ENCODE assay signal across 11 cellular contexts in the genomic region with DNA sequence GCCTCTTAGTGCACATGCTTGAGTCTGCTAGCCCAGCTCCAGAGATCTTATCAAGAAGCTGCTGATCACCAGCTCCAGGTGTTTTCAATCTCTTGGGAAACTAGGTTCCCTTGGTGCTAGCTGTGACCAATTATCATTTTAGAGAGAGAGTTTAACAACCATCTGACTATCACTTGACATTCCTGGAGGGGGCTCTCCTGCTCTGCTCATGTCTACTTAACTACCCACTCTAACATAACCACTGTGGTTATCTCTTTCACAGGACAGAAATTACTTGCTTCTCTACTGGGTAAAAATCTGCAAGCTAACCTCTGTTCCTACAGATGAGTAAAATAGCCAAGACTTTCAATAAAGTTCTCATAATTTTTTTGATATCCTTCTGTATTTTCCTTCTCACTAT.
DNase-seq lines count a peak whose midpoint lies in the region; ATAC-seq and TF ChIP-seq lines count a peak whose summit lies in the region.
"Had no signal": no experiment of that assay in that cellular context is flagged by ENCODE, and none has a peak within 500 bp of the region (broad histone marks: within the 10 kb centered on the region; RNA-seq: fewer than 3 reads in every experiment).

No MANE protein-coding gene starts in this region.

- peaks cover 2% of the 10 kb centered on the region in 2 donors for H3K36me3 Mint-ChIP-seq in activated T-cell treated with anti-CD3 and anti-CD28 coated beads, Interleukin-2, amount 50 U/mL, for 72 hours (ENCODE audit: insufficient read depth in 2 of 2)
- no peaks in the 10 kb centered on the region for H3K36me3 Mint-ChIP-seq in naive thymus-derived CD4-positive, alpha-beta T cell

- no peak overlapping the region for H3K4me3 Mint-ChIP-seq in activated T-cell treated with anti-CD3 and anti-CD28 coated beads, Interleukin-2, amount 50 U/mL, for 72 hours
- H3K4me3 Mint-ChIP-seq in naive thymus-derived CD4-positive, alpha-beta T cell = no peak overlapping the region

- H3K27ac ChIP-seq in RWPE2 (ENCODE audit: poor library complexity, severe bottlenecking) (no peak overlapping the region), stomach (no peak overlapping the region)
- H3K27ac ChIP-seq in naive thymus-derived CD4-positive, alpha-beta T cell (ENCODE audit: low read depth, low read length) = no peak overlapping the region
- H3K27ac ChIP-seq: BLaER1, Peyer's patch, skin epidermis had no signal

- POLR2A ChIA-PET in naive thymus-derived CD4-positive, alpha-beta T cell (lab: Charles Lee) = no interaction called here

- peak; percentile 6 to 12 for DNase-seq in activated T-cell treated with anti-CD3 and anti-CD28 coated beads, Interleukin-2, amount 50 U/mL, for 72 hours
- DNase-seq in activated T-cell treated with anti-CD3 and anti-CD28 coated beads, Interleukin-2, amount 50 U/mL, for 48 hours = no peak
- DNase-seq in RWPE2 (ENCODE audit: low spot score) (no peak), stomach (no peak), putamen (ENCODE audit: low spot score) (no peak), AG20443 (ENCODE audit: low spot score) (no peak)
- peak in 2 of 9 donors; percentile 4 to 15 for DNase-seq in naive thymus-derived CD4-positive, alpha-beta T cell
- DNase-seq: Peyer's patch had no signal

- no peaks in the 10 kb centered on the region for H3K36me3 ChIP-seq in RWPE2 (ENCODE audit: low read depth)
- no peaks in the 10 kb centered on the region for H3K36me3 ChIP-seq in naive thymus-derived CD4-positive, alpha-beta T cell (ENCODE audit: control insufficient read depth in 2 of 3, insufficient read depth in 3 of 3, low read length in 3 of 3)
- no peaks in the 10 kb centered on the region for H3K36me3 ChIP-seq in stomach
- H3K36me3 ChIP-seq: BLaER1, Peyer's patch had no signal

- TF ChIP-seq CTCF in RWPE2 (IDR thresholded peaks at IDR 0.05; ENCODE audit: poor library complexity, severe bottlenecking) (no peak), stomach (IDR thresholded peaks at IDR 0.05) (no peak)

- H3K9me3 ChIP-seq in RWPE2 (ENCODE audit: severe bottlenecking) (no peaks in the 10 kb centered on the region), stomach (no peaks in the 10 kb centered on the region)
- no peaks in the 10 kb centered on the region for H3K9me3 ChIP-seq in naive thymus-derived CD4-positive, alpha-beta T cell (ENCODE audit: control insufficient read depth in 2 of 3, low read length in 3 of 3)
- H3K9me3 ChIP-seq: BLaER1, Peyer's patch had no signal

- H3K27ac Mint-ChIP-seq in activated T-cell treated with anti-CD3 and anti-CD28 coated beads, Interleukin-2, amount 50 U/mL, for 72 hours = no peak overlapping the region
- H3K27ac Mint-ChIP-seq in naive thymus-derived CD4-positive, alpha-beta T cell = no peak overlapping the region

- TF ChIP-seq EP300 in stomach (IDR thresholded peaks at IDR 0.05) = no peak

- H3K4me3 ChIP-seq in RWPE2 (ENCODE audit: severe bottlenecking) (no peak overlapping the region), stomach (no peak overlapping the region)
- H3K4me3 ChIP-seq in naive thymus-derived CD4-positive, alpha-beta T cell (ENCODE audit: low read length) = no peak overlapping the region
- H3K4me3 ChIP-seq: BLaER1, Peyer's patch, skin epidermis had no signal

- no peaks in the 10 kb centered on the region for H3K27me3 Mint-ChIP-seq in activated T-cell treated with anti-CD3 and anti-CD28 coated beads, Interleukin-2, amount 50 U/mL, for 72 hours (ENCODE audit: low read depth)
- H3K27me3 Mint-ChIP-seq in naive thymus-derived CD4-positive, alpha-beta T cell = peaks cover 0 to 7% (median 0%) of the 10 kb centered on the region in 5 donors

- peaks cover 1 to 3% of the 10 kb centered on the region in 2 donors for H3K9me3 Mint-ChIP-seq in activated T-cell treated with anti-CD3 and anti-CD28 coated beads, Interleukin-2, amount 50 U/mL, for 72 hours
- H3K9me3 Mint-ChIP-seq in naive thymus-derived CD4-positive, alpha-beta T cell = no peaks in the 10 kb centered on the region

- no peaks in the 10 kb centered on the region for H3K27me3 ChIP-seq in RWPE2 (ENCODE audit: insufficient read depth, poor library complexity, severe bottlenecking)
- H3K27me3 ChIP-seq in naive thymus-derived CD4-positive, alpha-beta T cell (ENCODE audit: control insufficient read depth in 2 of 2, insufficient read depth in 2 of 2, low read length in 2 of 2) = no peaks in the 10 kb centered on the region
- H3K27me3 ChIP-seq in stomach = no peaks in the 10 kb centered on the region
- H3K27me3 ChIP-seq: BLaER1, Peyer's patch had no signal

- no peak for TF ChIP-seq POLR2A in stomach (IDR thresholded peaks at IDR 0.05)

- ATAC-seq in activated T-cell treated with anti-CD3 and anti-CD28 coated beads, Interleukin-2, amount 50 U/mL, for 72 hours (replicated peaks in 1 of 2) = peak; percentile 72 to 79
- ATAC-seq in HG02678 (IDR thresholded peaks at IDR 0.05; ENCODE audit: unreplicated experiment) (peak; percentile 61), RWPE2 (ENCODE audit: low read depth) (peak; percentile 41; the same call in 1 of the 3 replicates)
- ATAC-seq in naive thymus-derived CD4-positive, alpha-beta T cell = peak; percentile 62

- CTCF ChIA-PET in naive thymus-derived CD4-positive, alpha-beta T cell (lab: Charles Lee) = no interaction called here

- H3K4me1 ChIP-seq in RWPE2 (ENCODE audit: insufficient read depth, poor library complexity, severe bottlenecking) = no peaks in the 10 kb centered on the region
- H3K4me1 ChIP-seq in naive thymus-derived CD4-positive, alpha-beta T cell (ENCODE audit: control insufficient read depth in 2 of 2, insufficient read depth in 2 of 2, low read length in 2 of 2) = no peaks in the 10 kb centered on the region
- no peaks in the 10 kb centered on the region for H3K4me1 ChIP-seq in stomach
- H3K4me1 ChIP-seq: BLaER1, Peyer's patch had no signal

- H3K4me1 Mint-ChIP-seq in activated T-cell treated with anti-CD3 and anti-CD28 coated beads, Interleukin-2, amount 50 U/mL, for 72 hours (ENCODE audit: low read depth) = no peaks in the 10 kb centered on the region
- H3K4me1 Mint-ChIP-seq in naive thymus-derived CD4-positive, alpha-beta T cell = no peaks in the 10 kb centered on the region

- intact Hi-C loops in naive thymus-derived CD4-positive, alpha-beta T cell (cut with micrococcal nuclease) = loop anchor here (1.0 to 10.0 kb wide), 5 partner anchors 174 to 803 kb away; no protein-coding TSS in a partner anchor
- intact Hi-C loops in stomach (cut with DNase I; ENCODE audit: low total_unique reads) = no loop called here

Comparison
In these comparisons a context has a peak if more than half of its experiments do, and no peak if none do; other contexts are left out.
1. DNase-seq: peak in activated T-cell treated with anti-CD3 and anti-CD28 coated beads, Interleukin-2, amount 50 U/mL, for 72 hours (2 of 2); none in activated T-cell treated with anti-CD3 and anti-CD28 coated beads, Interleukin-2, amount 50 U/mL, for 48 hours (0 of 2), RWPE2 (single experiment), stomach (single experiment), putamen (single experiment) and AG20443 (single experiment).
2. Peak in every context shown above with its lines, with median percentiles within 50 percentile points of each other: ATAC-seq.